ENCODE assay signal across 13 cellular contexts in genomic region chr5:133927616-133928180, GRCh38. TPM values are rescaled to one million over a fixed set of nuclear protein-coding genes. Genes with fewer than 3 reads are reported as not detected.
DNase-seq lines count a peak whose midpoint lies in the region; ATAC-seq and TF ChIP-seq lines count a peak whose summit lies in the region.
"Had no signal": no experiment of that assay in that cellular context is flagged by ENCODE, and none has a peak within 500 bp of the region (broad histone marks: within the 10 kb centered on the region; RNA-seq: fewer than 3 reads in every experiment).

No MANE protein-coding gene starts in this region.

- H3K27me3 ChIP-seq in CD4-positive, CD25-positive, alpha-beta regulatory T cell (ENCODE audit: control insufficient read depth, insufficient read depth, low read length): no peaks in the 10 kb centered on the region
- peaks cover 4% of the 10 kb centered on the region for H3K27me3 ChIP-seq in lower lobe of right lung (ENCODE audit: low read depth)
- H3K27me3 ChIP-seq: BE2C, MG63 had no signal

- CTCF ChIA-PET in activated CD4-positive, alpha-beta memory T cell treated with anti-CD3 and anti-CD28 coated beads for 36 hours (lab: Charles Lee): interaction anchor here (0.9 to 1.1 kb wide), 2 partner anchors 8 to 16 kb away, joined by 3 read pairs; no protein-coding TSS in a partner anchor
- CTCF ChIA-PET in activated CD4-positive, alpha-beta memory T cell treated with anti-CD3 and anti-CD28 coated beads, Interleukin-2, amount 10 ng/mL, durations not matched to agents 7 days and 5 days (lab: Charles Lee): no interaction called here

- no peak overlapping the region for H3K4me3 ChIP-seq in CD4-positive, CD25-positive, alpha-beta regulatory T cell (ENCODE audit: low read depth, low read length)
- H3K4me3 ChIP-seq in lower lobe of right lung: no peak overlapping the region
- H3K4me3 ChIP-seq: MG63 had no signal

- peaks cover 17% of the 10 kb centered on the region for H3K4me1 ChIP-seq in CD4-positive, CD25-positive, alpha-beta regulatory T cell (ENCODE audit: control insufficient read depth, insufficient read depth, low read length, poor library complexity, severe bottlenecking)
- peaks cover 8% of the 10 kb centered on the region for H3K4me1 ChIP-seq in lower lobe of right lung

- H3K36me3 Mint-ChIP-seq in activated CD4-positive, alpha-beta memory T cell treated with anti-CD3 and anti-CD28 coated beads for 36 hours: no peaks in the 10 kb centered on the region
- no peaks in the 10 kb centered on the region for H3K36me3 Mint-ChIP-seq in activated CD4-positive, alpha-beta memory T cell treated with anti-CD3 and anti-CD28 coated beads, Interleukin-2, amount 10 ng/mL, durations not matched to agents 7 days and 5 days (ENCODE audit: low read depth)
- H3K36me3 Mint-ChIP-seq in CD4-positive, CD25-positive, alpha-beta regulatory T cell: no peaks in the 10 kb centered on the region
- H3K36me3 Mint-ChIP-seq in activated naive CD8-positive, alpha-beta T cell treated with anti-CD3 and anti-CD28 coated beads, Interleukin-2, amount 50 U/mL, for 24 hours (ENCODE audit: low read depth): no peaks in the 10 kb centered on the region
- H3K36me3 Mint-ChIP-seq in progenitor cell of endocrine pancreas (ENCODE audit: insufficient read depth) (no peaks in the 10 kb centered on the region), type B pancreatic cell (no peaks in the 10 kb centered on the region)

- no peaks in the 10 kb centered on the region for H3K27me3 Mint-ChIP-seq in activated CD4-positive, alpha-beta memory T cell treated with anti-CD3 and anti-CD28 coated beads for 36 hours
- no peaks in the 10 kb centered on the region for H3K27me3 Mint-ChIP-seq in activated CD4-positive, alpha-beta memory T cell treated with anti-CD3 and anti-CD28 coated beads, Interleukin-2, amount 10 ng/mL, durations not matched to agents 7 days and 5 days
- H3K27me3 Mint-ChIP-seq in CD4-positive, CD25-positive, alpha-beta regulatory T cell: no peaks in the 10 kb centered on the region
- H3K27me3 Mint-ChIP-seq in activated naive CD8-positive, alpha-beta T cell treated with anti-CD3 and anti-CD28 coated beads, Interleukin-2, amount 50 U/mL, for 24 hours: peaks cover 4% of the 10 kb centered on the region
- H3K27me3 Mint-ChIP-seq in progenitor cell of endocrine pancreas (peaks cover 14% of the 10 kb centered on the region), type B pancreatic cell (peaks cover 43% of the 10 kb centered on the region)

- no peaks in the 10 kb centered on the region for H3K36me3 ChIP-seq in CD4-positive, CD25-positive, alpha-beta regulatory T cell (ENCODE audit: control insufficient read depth, insufficient read depth, low read length)
- H3K36me3 ChIP-seq in lower lobe of right lung: no peaks in the 10 kb centered on the region
- H3K36me3 ChIP-seq: BE2C, MG63 had no signal

- no peak for TF ChIP-seq CTCF in progenitor cell of endocrine pancreas (IDR thresholded peaks at IDR 0.05; ENCODE audit: unreplicated experiment)
- no peak for TF ChIP-seq CTCF in lower lobe of right lung (IDR thresholded peaks at IDR 0.05)
- TF ChIP-seq CTCF in type B pancreatic cell (conservative IDR thresholded peaks at IDR 0.05): no peak

- no peak overlapping the region for H3K27ac ChIP-seq in CD4-positive, CD25-positive, alpha-beta regulatory T cell (ENCODE audit: insufficient read depth, low read length, poor library complexity, severe bottlenecking)
- no peak overlapping the region for H3K27ac ChIP-seq in lower lobe of right lung

- no peaks in the 10 kb centered on the region for H3K9me3 Mint-ChIP-seq in activated CD4-positive, alpha-beta memory T cell treated with anti-CD3 and anti-CD28 coated beads for 36 hours
- H3K9me3 Mint-ChIP-seq in activated CD4-positive, alpha-beta memory T cell treated with anti-CD3 and anti-CD28 coated beads, Interleukin-2, amount 10 ng/mL, durations not matched to agents 7 days and 5 days: no peaks in the 10 kb centered on the region
- peaks cover 0 to 1% (median 0%) of the 10 kb centered on the region in 7 donors for H3K9me3 Mint-ChIP-seq in CD4-positive, CD25-positive, alpha-beta regulatory T cell
- no peaks in the 10 kb centered on the region for H3K9me3 Mint-ChIP-seq in activated naive CD8-positive, alpha-beta T cell treated with anti-CD3 and anti-CD28 coated beads, Interleukin-2, amount 50 U/mL, for 24 hours
- H3K9me3 Mint-ChIP-seq in progenitor cell of endocrine pancreas (ENCODE audit: low read depth) (no peaks in the 10 kb centered on the region), type B pancreatic cell (no peaks in the 10 kb centered on the region)
- H3K9me3 Mint-ChIP-seq: HFFc6 had no signal

- H3K4me3 Mint-ChIP-seq in activated CD4-positive, alpha-beta memory T cell treated with anti-CD3 and anti-CD28 coated beads for 36 hours: no peak overlapping the region
- no peak overlapping the region for H3K4me3 Mint-ChIP-seq in activated CD4-positive, alpha-beta memory T cell treated with anti-CD3 and anti-CD28 coated beads, Interleukin-2, amount 10 ng/mL, durations not matched to agents 7 days and 5 days
- H3K4me3 Mint-ChIP-seq in CD4-positive, CD25-positive, alpha-beta regulatory T cell: peak overlapping the region in 2 of 4 donors; percentile 57 to 78
- H3K4me3 Mint-ChIP-seq in activated naive CD8-positive, alpha-beta T cell treated with anti-CD3 and anti-CD28 coated beads, Interleukin-2, amount 50 U/mL, for 24 hours: no peak overlapping the region
- H3K4me3 Mint-ChIP-seq in progenitor cell of endocrine pancreas (ENCODE audit: low read depth): no peak overlapping the region
- H3K4me3 Mint-ChIP-seq in type B pancreatic cell: no peak overlapping the region
- H3K4me3 Mint-ChIP-seq: HFFc6 had no signal

- peaks cover 48% of the 10 kb centered on the region for H3K4me1 Mint-ChIP-seq in activated CD4-positive, alpha-beta memory T cell treated with anti-CD3 and anti-CD28 coated beads for 36 hours (ENCODE audit: low read depth)
- peaks cover 24% of the 10 kb centered on the region for H3K4me1 Mint-ChIP-seq in activated CD4-positive, alpha-beta memory T cell treated with anti-CD3 and anti-CD28 coated beads, Interleukin-2, amount 10 ng/mL, durations not matched to agents 7 days and 5 days
- peaks cover 0 to 27% (median 10%) of the 10 kb centered on the region in 4 donors for H3K4me1 Mint-ChIP-seq in CD4-positive, CD25-positive, alpha-beta regulatory T cell
- H3K4me1 Mint-ChIP-seq in activated naive CD8-positive, alpha-beta T cell treated with anti-CD3 and anti-CD28 coated beads, Interleukin-2, amount 50 U/mL, for 24 hours: peaks cover 67% of the 10 kb centered on the region
- H3K4me1 Mint-ChIP-seq in progenitor cell of endocrine pancreas (ENCODE audit: low read depth) (peaks cover 13% of the 10 kb centered on the region), type B pancreatic cell (ENCODE audit: unreplicated experiment) (peaks cover 17% of the 10 kb centered on the region)

- DNase-seq in activated CD4-positive, alpha-beta memory T cell treated with anti-CD3 and anti-CD28 coated beads for 36 hours: no peak
- no peak for DNase-seq in activated CD4-positive, alpha-beta memory T cell treated with anti-CD3 and anti-CD28 coated beads, Interleukin-2, amount 10 ng/mL, durations not matched to agents 7 days and 5 days
- no peak for DNase-seq in CD4-positive, CD25-positive, alpha-beta regulatory T cell
- DNase-seq in activated naive CD8-positive, alpha-beta T cell treated with anti-CD3 and anti-CD28 coated beads, Interleukin-2, amount 50 U/mL, for 24 hours: no peak
- DNase-seq in progenitor cell of endocrine pancreas (ENCODE audit: low spot score, unreplicated experiment) (no peak), lower lobe of right lung (no peak), type B pancreatic cell (ENCODE audit: extremely low spot score, unreplicated experiment) (no peak)
- DNase-seq: HFFc6, MG63, NCI-H1105, RPMI8226 had no signal

- no peaks in the 10 kb centered on the region for H3K9me3 ChIP-seq in CD4-positive, CD25-positive, alpha-beta regulatory T cell (ENCODE audit: control insufficient read depth in 2 of 2, low read length in 2 of 2)
- no peaks in the 10 kb centered on the region for H3K9me3 ChIP-seq in lower lobe of right lung
- H3K9me3 ChIP-seq: BE2C, MG63 had no signal

- no peak for ATAC-seq in CD4-positive, CD25-positive, alpha-beta regulatory T cell (ENCODE audit: low read depth in 2 of 2)
- ATAC-seq in activated naive CD8-positive, alpha-beta T cell treated with anti-CD3 and anti-CD28 coated beads, Interleukin-2, amount 50 U/mL, for 24 hours: no peak
- ATAC-seq in lower lobe of right lung: no peak
- no peak for ATAC-seq in GM19452 (IDR thresholded peaks at IDR 0.05; ENCODE audit: unreplicated experiment)

- POLR2A ChIA-PET in activated CD4-positive, alpha-beta memory T cell treated with anti-CD3 and anti-CD28 coated beads for 36 hours (lab: Charles Lee): no interaction called here
- POLR2A ChIA-PET in activated CD4-positive, alpha-beta memory T cell treated with anti-CD3 and anti-CD28 coated beads, Interleukin-2, amount 10 ng/mL, durations not matched to agents 7 days and 5 days (lab: Charles Lee): no interaction called here

- intact Hi-C loops in activated CD4-positive, alpha-beta memory T cell treated with anti-CD3 and anti-CD28 coated beads for 36 hours (cut with micrococcal nuclease): no loop called here
- intact Hi-C loops in lower lobe of right lung (cut with DNase I): no loop called here

- peak overlapping the region; percentile 98 for H3K27ac Mint-ChIP-seq in activated CD4-positive, alpha-beta memory T cell treated with anti-CD3 and anti-CD28 coated beads for 36 hours
- no peak overlapping the region for H3K27ac Mint-ChIP-seq in activated CD4-positive, alpha-beta memory T cell treated with anti-CD3 and anti-CD28 coated beads, Interleukin-2, amount 10 ng/mL, durations not matched to agents 7 days and 5 days
- peak overlapping the region in 2 of 3 donors; percentile 7 to 92 for H3K27ac Mint-ChIP-seq in CD4-positive, CD25-positive, alpha-beta regulatory T cell
- H3K27ac Mint-ChIP-seq in activated naive CD8-positive, alpha-beta T cell treated with anti-CD3 and anti-CD28 coated beads, Interleukin-2, amount 50 U/mL, for 24 hours: peak overlapping the region; percentile 94
- H3K27ac Mint-ChIP-seq in progenitor cell of endocrine pancreas (peak overlapping the region; percentile 61), type B pancreatic cell (no peak overlapping the region)
- H3K27ac Mint-ChIP-seq: HFFc6 had no signal

RNA-seq across cellular contexts. Expression of gene C5orf15, which starts 40.7 kb away (rescaled TPM):
- 10 to 100 TPM; 23.7 to 26.7 TPM for total RNA-seq in activated CD4-positive, alpha-beta memory T cell treated with anti-CD3 and anti-CD28 coated beads for 36 hours
- 10 to 100 TPM; 24.4 to 27.7 TPM for total RNA-seq in activated CD4-positive, alpha-beta memory T cell treated with anti-CD3 and anti-CD28 coated beads, Interleukin-2, amount 10 ng/mL, durations not matched to agents 7 days and 5 days
- 12.9 TPM for total RNA-seq in CD4-positive, CD25-positive, alpha-beta regulatory T cell
- 10 to 100 TPM; 24.0 to 34.8 (median 26.8) TPM for polyA plus RNA-seq in CD4-positive, CD25-positive, alpha-beta regulatory T cell
- total RNA-seq in progenitor cell of endocrine pancreas (52.0 and 58.5 TPM in 2 replicates), lower lobe of right lung (31.1 TPM), type B pancreatic cell (ENCODE audit: low replicate concordance) (47.2 and 49.6 TPM in 2 replicates)

Comparison
In these comparisons a context has a peak if more than half of its experiments do, and no peak if none do; other contexts are left out.
1. H3K27ac Mint-ChIP-seq: peak in activated CD4-positive, alpha-beta memory T cell treated with anti-CD3 and anti-CD28 coated beads for 36 hours (single experiment), CD4-positive, CD25-positive, alpha-beta regulatory T cell (2 of 3), activated naive CD8-positive, alpha-beta T cell treated with anti-CD3 and anti-CD28 coated beads, Interleukin-2, amount 50 U/mL, for 24 hours (single experiment) and progenitor cell of endocrine pancreas (single experiment); none in activated CD4-positive, alpha-beta memory T cell treated with anti-CD3 and anti-CD28 coated beads, Interleukin-2, amount 10 ng/mL, durations not matched to agents 7 days and 5 days (single experiment) and type B pancreatic cell (single experiment).